ENCODE assay signal across 8 cellular contexts in genomic region chr18:55422456-55423185, GRCh38.
DNase-seq lines count a peak whose midpoint lies in the region; ATAC-seq and TF ChIP-seq lines count a peak whose summit lies in the region.

No MANE protein-coding gene starts in this region.

- no peaks in the 10 kb centered on the region for H4K20me1 ChIP-seq in neural cell (ENCODE audit: insufficient read depth)

- H3K4me2 ChIP-seq in neural cell (ENCODE audit: low read length) = no peak overlapping the region

- TF ChIP-seq EP300 in neural cell (conservative IDR thresholded peaks at IDR 0.05; ENCODE audit: poor library complexity, severe bottlenecking) = no peak

- H3K9me3 ChIP-seq in neural cell (ENCODE audit: low read length) = no peaks in the 10 kb centered on the region

- H3K4me3 Mint-ChIP-seq in activated naive CD4-positive, alpha-beta T cell treated with anti-CD3 and anti-CD28 coated beads for 36 hours = no peak overlapping the region

- H2AFZ ChIP-seq in neural cell (ENCODE audit: low read depth, low read length) = no peak overlapping the region

- H3K79me2 ChIP-seq in neural cell (replicated peaks; ENCODE audit: insufficient read depth, low read length) = peaks cover 24% of the 10 kb centered on the region

- CTCF ChIA-PET in activated naive CD4-positive, alpha-beta T cell treated with anti-CD3 and anti-CD28 coated beads for 36 hours (lab: Charles Lee) = no interaction called here

- no peak for TF ChIP-seq CTCF in neural cell (IDR thresholded peaks at IDR 0.05; ENCODE audit: poor library complexity, severe bottlenecking)

- H3K36me3 Mint-ChIP-seq in activated naive CD4-positive, alpha-beta T cell treated with anti-CD3 and anti-CD28 coated beads for 36 hours (ENCODE audit: low read depth) = no peaks in the 10 kb centered on the region

- ATAC-seq in esophagus mucosa (peak; percentile 22), HG02885 (IDR thresholded peaks at IDR 0.05; ENCODE audit: poor library complexity, unreplicated experiment) (no peak), GM18907 (IDR thresholded peaks at IDR 0.05; ENCODE audit: unreplicated experiment) (no peak)

- H3K27ac Mint-ChIP-seq in activated naive CD4-positive, alpha-beta T cell treated with anti-CD3 and anti-CD28 coated beads for 36 hours = no peak overlapping the region

- no peaks in the 10 kb centered on the region for H3F3A ChIP-seq in neural cell (ENCODE audit: insufficient read depth, low read length, poor library complexity, severe bottlenecking)

- H3K9me2 ChIP-seq in neural cell (ENCODE audit: insufficient read depth, low read length) = no peaks in the 10 kb centered on the region

- H3K27ac ChIP-seq in neural cell (ENCODE audit: low read length) = no peak overlapping the region

- intact Hi-C loops in activated naive CD4-positive, alpha-beta T cell treated with anti-CD3 and anti-CD28 coated beads for 36 hours (cut with micrococcal nuclease) = no loop called here

- no peak overlapping the region for H3K9ac ChIP-seq in neural cell (ENCODE audit: low read length)

- peaks cover 5% of the 10 kb centered on the region for H3K4me1 Mint-ChIP-seq in activated naive CD4-positive, alpha-beta T cell treated with anti-CD3 and anti-CD28 coated beads for 36 hours (ENCODE audit: low read depth)

- no peak overlapping the region for H3K4me3 ChIP-seq in neural cell (ENCODE audit: low read length)

- H3K27me3 Mint-ChIP-seq in activated naive CD4-positive, alpha-beta T cell treated with anti-CD3 and anti-CD28 coated beads for 36 hours (ENCODE audit: low read depth) = peaks cover 23% of the 10 kb centered on the region

- peak; percentile 52 for DNase-seq in AG20443 (ENCODE audit: low spot score)
- peak; percentile 92 for DNase-seq in NCI-H446 treated with DMSO at 0.1 percent for 48 hours (lab: John Stamatoyannopoulos, UW)
- no peak for DNase-seq in activated naive CD4-positive, alpha-beta T cell treated with anti-CD3 and anti-CD28 coated beads for 36 hours
- DNase-seq in HUDEP-2 (lab: John Stamatoyannopoulos, UW; ENCODE audit: unreplicated experiment in 76 of 76) = no peak

- H3K36me3 ChIP-seq in neural cell (ENCODE audit: insufficient read depth, low read length) = no peaks in the 10 kb centered on the region

- no peaks in the 10 kb centered on the region for H3K9me3 Mint-ChIP-seq in activated naive CD4-positive, alpha-beta T cell treated with anti-CD3 and anti-CD28 coated beads for 36 hours

- H3K27me3 ChIP-seq in neural cell (ENCODE audit: insufficient read depth, low read depth, low read length) = no peaks in the 10 kb centered on the region

- TF ChIP-seq RAD21 in neural cell (conservative IDR thresholded peaks at IDR 0.05) = no peak

TF ChIP-seq in neural cell, 6 proteins besides CTCF, POLR2A, EP300 and RAD21:
- TF ChIP-seq, protein P1, sequence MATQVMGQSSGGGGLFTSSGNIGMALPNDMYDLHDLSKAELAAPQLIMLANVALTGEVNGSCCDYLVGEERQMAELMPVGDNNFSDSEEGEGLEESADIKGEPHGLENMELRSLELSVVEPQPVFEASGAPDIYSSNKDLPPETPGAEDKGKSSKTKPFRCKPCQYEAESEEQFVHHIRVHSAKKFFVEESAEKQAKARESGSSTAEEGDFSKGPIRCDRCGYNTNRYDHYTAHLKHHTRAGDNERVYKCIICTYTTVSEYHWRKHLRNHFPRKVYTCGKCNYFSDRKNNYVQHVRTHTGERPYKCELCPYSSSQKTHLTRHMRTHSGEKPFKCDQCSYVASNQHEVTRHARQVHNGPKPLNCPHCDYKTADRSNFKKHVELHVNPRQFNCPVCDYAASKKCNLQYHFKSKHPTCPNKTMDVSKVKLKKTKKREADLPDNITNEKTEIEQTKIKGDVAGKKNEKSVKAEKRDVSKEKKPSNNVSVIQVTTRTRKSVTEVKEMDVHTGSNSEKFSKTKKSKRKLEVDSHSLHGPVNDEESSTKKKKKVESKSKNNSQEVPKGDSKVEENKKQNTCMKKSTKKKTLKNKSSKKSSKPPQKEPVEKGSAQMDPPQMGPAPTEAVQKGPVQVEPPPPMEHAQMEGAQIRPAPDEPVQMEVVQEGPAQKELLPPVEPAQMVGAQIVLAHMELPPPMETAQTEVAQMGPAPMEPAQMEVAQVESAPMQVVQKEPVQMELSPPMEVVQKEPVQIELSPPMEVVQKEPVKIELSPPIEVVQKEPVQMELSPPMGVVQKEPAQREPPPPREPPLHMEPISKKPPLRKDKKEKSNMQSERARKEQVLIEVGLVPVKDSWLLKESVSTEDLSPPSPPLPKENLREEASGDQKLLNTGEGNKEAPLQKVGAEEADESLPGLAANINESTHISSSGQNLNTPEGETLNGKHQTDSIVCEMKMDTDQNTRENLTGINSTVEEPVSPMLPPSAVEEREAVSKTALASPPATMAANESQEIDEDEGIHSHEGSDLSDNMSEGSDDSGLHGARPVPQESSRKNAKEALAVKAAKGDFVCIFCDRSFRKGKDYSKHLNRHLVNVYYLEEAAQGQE (IDR thresholded peaks at IDR 0.05; ENCODE audit: borderline replicate concordance) = peak; percentile 39
- TF ChIP-seq MXI1 (conservative IDR thresholded peaks at IDR 0.05; ENCODE audit: poor library complexity, severe bottlenecking) (no peak), SMC3 (conservative IDR thresholded peaks at IDR 0.05; ENCODE audit: poor library complexity) (no peak), POLR2AphosphoS5 (IDR thresholded peaks at IDR 0.05) (no peak)

Comparison
In these comparisons a context has a peak if more than half of its experiments do, and no peak if none do; other contexts are left out.
1. DNase-seq: peak in AG20443 (single experiment) and NCI-H446 treated with DMSO at 0.1 percent for 48 hours (single experiment); none in activated naive CD4-positive, alpha-beta T cell treated with anti-CD3 and anti-CD28 coated beads for 36 hours (single experiment) and HUDEP-2 (0 of 76).